ENCODE assay signal across 8 cellular contexts in the genomic region with DNA sequence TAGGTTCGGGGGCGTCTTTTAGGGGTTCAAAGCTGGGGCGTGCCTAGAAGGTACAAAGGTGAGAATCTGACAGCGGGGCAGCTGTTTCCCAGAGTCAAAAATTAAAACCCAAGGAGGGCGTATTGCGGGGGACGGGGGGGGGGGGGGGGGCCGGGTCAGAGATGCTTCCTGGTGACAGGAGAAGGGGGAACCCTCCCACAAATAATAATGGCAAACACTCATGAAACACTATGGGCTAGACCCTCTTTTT. TPM values are rescaled to one million over a fixed set of nuclear protein-coding genes. Genes with fewer than 3 reads are reported as not detected.
DNase-seq lines count a peak whose midpoint lies in the region; ATAC-seq and TF ChIP-seq lines count a peak whose summit lies in the region.

No MANE protein-coding gene starts in this region.

- intact Hi-C loops in A673 (cut with micrococcal nuclease; ENCODE audit: unreplicated experiment): no loop called here

- H3K4me3 ChIP-seq in A673 (ENCODE audit: low read depth, low read length, poor library complexity, severe bottlenecking) (peak overlapping the region; percentile 95), choroid plexus epithelial cell (ENCODE audit: low read depth, low read length) (peak overlapping the region; percentile 84), muscle layer of duodenum (ENCODE audit: low read depth in 1 of 2, low read length in 2 of 2) (peak overlapping the region; percentile 78 to 97)

- no TSS peak for BruUV-seq in A673 (replicated peaks; lab: Mats Ljungman, UMichigan)

- POLR2A ChIA-PET in A673 (lab: Charles Lee; ENCODE audit: low non-redundant PET): no interaction called here

- H3K27ac ChIP-seq in A673 (ENCODE audit: low read depth, low read length, poor library complexity, severe bottlenecking): peak overlapping the region; percentile 94
- peak overlapping the region; percentile 56 for H3K27ac ChIP-seq in muscle layer of duodenum (ENCODE audit: low read length)

- peaks cover 2% of the 10 kb centered on the region for H3K36me3 Mint-ChIP-seq in IgD-negative memory B cell

- H3K4me1 Mint-ChIP-seq in IgD-negative memory B cell: peaks cover 21 to 35% (median 32%) of the 10 kb centered on the region in 3 donors

- CTCF ChIA-PET in A673 (lab: Charles Lee): no interaction called here

- H3K36me3 ChIP-seq in A673 (ENCODE audit: insufficient read depth, low read length, poor library complexity, severe bottlenecking): no peaks in the 10 kb centered on the region
- H3K36me3 ChIP-seq in muscle layer of duodenum (ENCODE audit: control insufficient read depth in 1 of 2, insufficient read depth in 2 of 2, low read length in 2 of 2): no peaks in the 10 kb centered on the region

- TF ChIP-seq CTCF in A673 (conservative IDR thresholded peaks at IDR 0.05; ENCODE audit: low read depth, low read length): no peak
- no peak for TF ChIP-seq CTCF in choroid plexus epithelial cell (conservative IDR thresholded peaks at IDR 0.05; ENCODE audit: low read depth, low read length)

- no peaks in the 10 kb centered on the region for H3K27me3 Mint-ChIP-seq in IgD-negative memory B cell

- no peaks in the 10 kb centered on the region for H3K4me1 ChIP-seq in A673 (ENCODE audit: insufficient read depth, low read length, poor library complexity, severe bottlenecking)
- peaks cover 0 to 38% of the 10 kb centered on the region in 2 donors for H3K4me1 ChIP-seq in muscle layer of duodenum (ENCODE audit: control insufficient read depth in 1 of 2, insufficient read depth in 2 of 2, low read length in 2 of 2)

- H3K9me3 Mint-ChIP-seq in IgD-negative memory B cell: no peaks in the 10 kb centered on the region

- no peak for ATAC-seq in GM19395 (IDR thresholded peaks at IDR 0.05; ENCODE audit: unreplicated experiment)
- no peak for ATAC-seq in GM19467 (IDR thresholded peaks at IDR 0.05; ENCODE audit: unreplicated experiment)

- peak overlapping the region; percentile 92 to 97 (median 95) for H3K27ac Mint-ChIP-seq in IgD-negative memory B cell

- H3K4me3 Mint-ChIP-seq in IgD-negative memory B cell: peak overlapping the region; percentile 96 to 99 (median 98)

- H3K9me3 ChIP-seq in A673 (ENCODE audit: low read depth, low read length, poor library complexity, severe bottlenecking) (no peaks in the 10 kb centered on the region), muscle layer of duodenum (ENCODE audit: control insufficient read depth in 1 of 2, low read length in 2 of 2) (no peaks in the 10 kb centered on the region)

- DNase-seq in A673 (ENCODE audit: low spot score) (no peak), choroid plexus epithelial cell (ENCODE audit: low read depth) (no peak), activated gamma-delta T cell treated with Interleukin-2 at 50 U/mL for 16 hours (no peak)
- DNase-seq in stimulated activated CD4-positive, alpha-beta T cell treated with anti-CD3 and anti-CD28 coated beads, Interleukin-2, amount 100 ng/mL, for 48 hours: no peak

- H3K27me3 ChIP-seq in A673 (replicated peaks; ENCODE audit: insufficient read depth, low read depth, low read length, poor library complexity) (no peaks in the 10 kb centered on the region), muscle layer of duodenum (ENCODE audit: low read depth, low read length) (no peaks in the 10 kb centered on the region)

RNA-seq across cellular contexts. Expression of gene PAK4, which starts 0.7 kb away (rescaled TPM):
- total RNA-seq in A673 (2021): 55.2 and 59.0 TPM in 2 replicates
- 3.7 TPM for polyA plus RNA-seq in IgD-negative memory B cell

RNA-seq across cellular contexts. Expression of gene ACP7, which starts 42.1 kb away (rescaled TPM):
- not detected in 2 replicates for total RNA-seq in A673 (2021)
- not detected for polyA plus RNA-seq in IgD-negative memory B cell
